In genomic region chr1:180195916-180196315, GRCh38 we compare ENCODE assay signal across 15 cellular contexts. TPM values are rescaled to one million over a fixed set of nuclear protein-coding genes. Genes with fewer than 3 reads are reported as not detected.
DNase-seq lines count a peak whose midpoint lies in the region; TF ChIP-seq lines count a peak whose summit lies in the region.
"Had no signal": no experiment of that assay in that cellular context is flagged by ENCODE, and none has a peak within 500 bp of the region (broad histone marks: within the 10 kb centered on the region; RNA-seq: fewer than 3 reads in every experiment).

No MANE protein-coding gene starts in this region.

- intact Hi-C loops in activated T-helper 1 cell treated with anti-CD3 and anti-CD28 coated beads, Interleukin-12 subunit alpha, Interleukin-12 subunit beta, Interleukin-2, Interleukin-4 antibody, amounts not matched to agents 30 ng/mL and 10 ng/mL and 1 ng/mL, durations not matched to agents 14 hours and 24 hours and 36 hours (cut with micrococcal nuclease), result no loop called here

- no peaks in the 10 kb centered on the region for H3K9me3 Mint-ChIP-seq in activated T-helper 1 cell treated with anti-CD3 and anti-CD28 coated beads, Interleukin-12 subunit alpha, Interleukin-12 subunit beta, Interleukin-2, Interleukin-4 antibody, amounts not matched to agents 30 ng/mL and 10 ng/mL and 1 ng/mL, durations not matched to agents 14 hours and 24 hours and 36 hours

- no CpG with 5 or more reads among the region's 9 CpGs for WGBS in neuronal stem cell (ENCODE audit: extremely low coverage in 2 of 2, insufficient read length in 2 of 2, insufficient replicate concordance in 1 of 2), 2 donors

- CTCF ChIA-PET in HEK293 (lab: Yijun Ruan, JAX), result interaction anchor here (0.6 to 2.7 kb wide), 3 partner anchors 56 to 282 kb away, joined by 3 to 12 read pairs (median 5); no protein-coding TSS in a partner anchor

- no peak overlapping the region for H4K8ac ChIP-seq in neuronal stem cell (ENCODE audit: low read depth, low read length)

- no peaks in the 10 kb centered on the region for H3K27me3 Mint-ChIP-seq in activated T-helper 1 cell treated with anti-CD3 and anti-CD28 coated beads, Interleukin-12 subunit alpha, Interleukin-12 subunit beta, Interleukin-2, Interleukin-4 antibody, amounts not matched to agents 30 ng/mL and 10 ng/mL and 1 ng/mL, durations not matched to agents 14 hours and 24 hours and 36 hours (ENCODE audit: insufficient read depth)
- H3K27me3 Mint-ChIP-seq: CD4-positive, alpha-beta memory T cell had no signal

- peaks cover 7% of the 10 kb centered on the region for H3K4me1 Mint-ChIP-seq in activated T-helper 1 cell treated with anti-CD3 and anti-CD28 coated beads, Interleukin-12 subunit alpha, Interleukin-12 subunit beta, Interleukin-2, Interleukin-4 antibody, amounts not matched to agents 30 ng/mL and 10 ng/mL and 1 ng/mL, durations not matched to agents 14 hours and 24 hours and 36 hours (ENCODE audit: low read depth)

- no peaks in the 10 kb centered on the region for H3K79me1 ChIP-seq in neuronal stem cell (ENCODE audit: low read depth, low read length)

- H2BK5ac ChIP-seq in neuronal stem cell (ENCODE audit: low read length), result no peak overlapping the region

- TF ChIP-seq CTCF in HEK293 (tag by site-specific recombination; IDR thresholded peaks at IDR 0.05), result no peak

- H3K36me3 ChIP-seq in BLaER1 (peaks cover 35% of the 10 kb centered on the region), HEK293 (ENCODE audit: control insufficient read depth in 2 of 2, insufficient read depth in 1 of 2, low read length in 2 of 2) (peaks cover 0 to 14% of the 10 kb centered on the region in 2 experiments; a peak in 1 of 3 replicates), neuronal stem cell (replicated peaks in 1 of 2; ENCODE audit: control insufficient read depth in 2 of 2, insufficient read depth in 2 of 2, low read length in 2 of 2) (peaks cover 9 to 12% of the 10 kb centered on the region in 2 donors)

- H3K27ac Mint-ChIP-seq in activated T-helper 1 cell treated with anti-CD3 and anti-CD28 coated beads, Interleukin-12 subunit alpha, Interleukin-12 subunit beta, Interleukin-2, Interleukin-4 antibody, amounts not matched to agents 30 ng/mL and 10 ng/mL and 1 ng/mL, durations not matched to agents 14 hours and 24 hours and 36 hours, result no peak overlapping the region
- H3K27ac Mint-ChIP-seq: CD4-positive, alpha-beta memory T cell had no signal

- peak overlapping the region; percentile 27 for H3K23ac ChIP-seq in neuronal stem cell (ENCODE audit: low read depth, low read length, poor library complexity)

- peak overlapping the region; percentile 85 for H3K4me2 ChIP-seq in BLaER1
- no peak overlapping the region for H3K4me2 ChIP-seq in neuronal stem cell (ENCODE audit: insufficient read depth, low read length, poor library complexity, severe bottlenecking)

- POLR2A ChIA-PET in HEK293 (lab: Yijun Ruan, JAX), result no interaction called here

- H3K14ac ChIP-seq in neuronal stem cell (ENCODE audit: low read length), result no peak overlapping the region

- H3K4me3 Mint-ChIP-seq in activated T-helper 1 cell treated with anti-CD3 and anti-CD28 coated beads, Interleukin-12 subunit alpha, Interleukin-12 subunit beta, Interleukin-2, Interleukin-4 antibody, amounts not matched to agents 30 ng/mL and 10 ng/mL and 1 ng/mL, durations not matched to agents 14 hours and 24 hours and 36 hours, result no peak overlapping the region
- H3K4me3 Mint-ChIP-seq: CD4-positive, alpha-beta memory T cell had no signal

- H3K4me1 ChIP-seq in BLaER1 (peaks cover 89% of the 10 kb centered on the region), HEK293 (ENCODE audit: control insufficient read depth, insufficient read depth, low read length) (no peaks in the 10 kb centered on the region), neuronal stem cell (ENCODE audit: control insufficient read depth in 2 of 2, insufficient read depth in 1 of 2, low read depth in 1 of 2, low read length in 2 of 2) (peaks cover 0 to 13% of the 10 kb centered on the region in 2 donors)

- no peak overlapping the region for H4K91ac ChIP-seq in neuronal stem cell (ENCODE audit: low read depth, low read length, poor library complexity)

- H3K4me3 ChIP-seq in BLaER1 (no peak overlapping the region), HEK293 (ENCODE audit: low read depth, low read length) (no peak overlapping the region), neuronal stem cell (ENCODE audit: low read length in 2 of 2) (no peak overlapping the region)
- H3K4me3 ChIP-seq: GM23248 had no signal

- no peak overlapping the region for H3K18ac ChIP-seq in neuronal stem cell (ENCODE audit: low read length)

- H2AFZ ChIP-seq in neuronal stem cell (ENCODE audit: low read length), result no peak overlapping the region
- H2AFZ ChIP-seq: GM23248 had no signal

- no peak overlapping the region for H2BK120ac ChIP-seq in neuronal stem cell (ENCODE audit: low read depth, low read length)

- no peaks in the 10 kb centered on the region for H3K27me3 ChIP-seq in BLaER1
- H3K27me3 ChIP-seq in neuronal stem cell (ENCODE audit: control insufficient read depth in 3 of 3, insufficient read depth in 3 of 3, low read depth in 1 of 3, low read length in 3 of 3), result no peaks in the 10 kb centered on the region

- DNase-seq in NCI-H82 (lab: John Stamatoyannopoulos, UW) (peak; percentile 76), neuronal stem cell (ENCODE audit: low spot score) (no peak), SW 1271 (lab: John Stamatoyannopoulos, UW) (no peak)
- no peak for DNase-seq in stimulated activated CD4-positive, alpha-beta T cell treated with anti-CD3 and anti-CD28 coated beads, Interleukin-4, amount 100 ng/mL, for 4 hours
- DNase-seq in activated T-helper 1 cell treated with anti-CD3 and anti-CD28 coated beads, Interleukin-12 subunit alpha, Interleukin-12 subunit beta, Interleukin-2, Interleukin-4 antibody, amounts not matched to agents 30 ng/mL and 10 ng/mL and 1 ng/mL, durations not matched to agents 14 hours and 24 hours and 36 hours (ENCODE audit: low spot score), result no peak
- DNase-seq: 8988T; AML-193; C1 segment of cervical spinal cord; CD4-positive, alpha-beta memory T cell; COR-L47; DMS53; GF-D8; GM23248 had no signal

- H3K9me3 ChIP-seq in BLaER1 (no peaks in the 10 kb centered on the region), HEK293 (ENCODE audit: control insufficient read depth, insufficient read depth, low read depth, low read length) (no peaks in the 10 kb centered on the region), neuronal stem cell (replicated peaks in 1 of 2; ENCODE audit: control insufficient read depth in 2 of 2, insufficient read depth in 1 of 2, low read depth in 1 of 2, low read length in 2 of 2) (no peaks in the 10 kb centered on the region)

- H2BK12ac ChIP-seq in neuronal stem cell (ENCODE audit: low read length), result no peak overlapping the region

- no peak overlapping the region for H2AK5ac ChIP-seq in neuronal stem cell (ENCODE audit: low read depth, low read length)

- peaks cover 4% of the 10 kb centered on the region for H3K36me3 Mint-ChIP-seq in activated T-helper 1 cell treated with anti-CD3 and anti-CD28 coated beads, Interleukin-12 subunit alpha, Interleukin-12 subunit beta, Interleukin-2, Interleukin-4 antibody, amounts not matched to agents 30 ng/mL and 10 ng/mL and 1 ng/mL, durations not matched to agents 14 hours and 24 hours and 36 hours (ENCODE audit: low read depth)

- H2BK15ac ChIP-seq in neuronal stem cell (ENCODE audit: low read length), result no peak overlapping the region

- H3K4ac ChIP-seq in neuronal stem cell (ENCODE audit: low read length), result no peak overlapping the region

- H3K27ac ChIP-seq in BLaER1 (peak overlapping the region; percentile 95), HEK293 (ENCODE audit: extremely low read depth, low read depth, low read length) (no peak overlapping the region), neuronal stem cell (replicated peaks; ENCODE audit: low read length) (no peak overlapping the region)
- H3K27ac ChIP-seq: GM23248 had no signal

- H3K9ac ChIP-seq in BLaER1 (no peak overlapping the region), neuronal stem cell (ENCODE audit: low read depth, low read length, poor library complexity) (no peak overlapping the region)
- H3K9ac ChIP-seq: GM23248 had no signal

- H4K20me1 ChIP-seq in BLaER1, result no peaks in the 10 kb centered on the region

TF ChIP-seq in HEK293, 187 proteins besides CTCF, POLR2A, EP300 and RAD21:
- TF ChIP-seq SCRT2 (tag by site-specific recombination; IDR thresholded peaks at IDR 0.05) (peak; percentile 43; the same call in 1 of the 2 replicates), ZNF776 (tag by site-specific recombination; IDR thresholded peaks at IDR 0.05; ENCODE audit: borderline replicate concordance) (no peak)

RNA-seq across cellular contexts. Expression of gene LHX4, which starts 34.1 kb away (rescaled TPM):
- 0.06 TPM for polyA plus RNA-seq in neuronal stem cell (2013, experiment 1 of 2)
- polyA plus RNA-seq in neuronal stem cell (2013, experiment 2 of 2), result 0.08 TPM
- not detected in 2 replicates for total RNA-seq in activated T-helper 1 cell treated with anti-CD3 and anti-CD28 coated beads, Interleukin-12 subunit alpha, Interleukin-12 subunit beta, Interleukin-2, Interleukin-4 antibody, amounts not matched to agents 30 ng/mL and 10 ng/mL and 1 ng/mL, durations not matched to agents 14 hours and 24 hours and 36 hours
- total RNA-seq: CD4-positive, alpha-beta memory T cell; GM23248 had no signal

RNA-seq across cellular contexts. Expression of gene QSOX1, which starts 41.2 kb away (rescaled TPM):
- polyA plus RNA-seq in neuronal stem cell (2013, experiment 1 of 2), result 31.6 TPM
- 30.8 TPM for polyA plus RNA-seq in neuronal stem cell (2013, experiment 2 of 2)
- 61.4 and 63.7 TPM in 2 replicates for total RNA-seq in activated T-helper 1 cell treated with anti-CD3 and anti-CD28 coated beads, Interleukin-12 subunit alpha, Interleukin-12 subunit beta, Interleukin-2, Interleukin-4 antibody, amounts not matched to agents 30 ng/mL and 10 ng/mL and 1 ng/mL, durations not matched to agents 14 hours and 24 hours and 36 hours
